In the genomic region with DNA sequence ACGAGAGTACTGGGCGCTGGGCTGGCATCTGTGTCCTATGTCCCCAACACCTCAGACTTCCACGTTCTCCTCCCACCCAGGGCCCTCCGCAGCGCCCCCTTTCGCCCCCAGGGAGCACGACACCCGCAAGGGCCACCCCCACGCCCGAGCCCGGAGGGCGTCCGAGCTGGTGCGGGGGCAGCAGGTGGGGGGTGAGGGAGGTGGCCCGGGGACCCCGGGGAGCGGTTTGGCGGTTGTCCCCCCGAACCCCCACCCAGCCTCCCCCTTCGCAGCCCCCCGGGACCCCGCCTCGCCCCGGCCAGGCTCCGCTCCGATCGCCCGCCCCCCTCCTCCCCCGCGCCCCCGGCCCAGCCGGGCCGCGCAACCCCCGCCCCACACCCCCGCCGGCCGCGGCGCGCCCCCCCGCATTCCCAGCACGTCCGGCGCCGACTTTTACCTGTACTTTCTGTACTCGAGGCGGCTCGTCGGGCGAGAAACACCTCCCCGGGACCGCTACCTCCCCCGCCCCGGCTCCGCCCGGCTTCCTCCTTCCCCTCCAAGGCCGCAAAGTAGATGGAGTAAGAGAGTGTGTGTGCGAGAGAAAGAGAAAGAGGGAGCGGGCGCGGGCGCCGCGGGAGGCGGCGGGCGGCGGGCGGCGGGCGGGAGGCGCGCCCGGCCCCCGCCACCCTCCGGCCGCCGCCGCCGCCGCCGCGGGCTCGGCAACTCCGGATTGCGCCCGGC, we compare ENCODE assay signal across 8 cellular contexts. TPM values are rescaled to one million over a fixed set of nuclear protein-coding genes. Genes with fewer than 3 reads are reported as not detected.
DNase-seq lines count a peak whose midpoint lies in the region; ATAC-seq and TF ChIP-seq lines count a peak whose summit lies in the region.

No MANE protein-coding gene starts in this region.

- H3K36me3 Mint-ChIP-seq in dendritic cell treated with granulocyte-macrophage colony-stimulating factor and Interleukin-4, amounts not matched to agents 40 ng/mL and 50 ng/mL, for 4 days (ENCODE audit: low read depth) = peaks cover 8% of the 10 kb centered on the region

- H3K23ac ChIP-seq in mesendoderm (ENCODE audit: low read length) = no peak overlapping the region

- H3K27ac ChIP-seq in mesendoderm (ENCODE audit: low read depth, low read length) (no peak overlapping the region), thymus (ENCODE audit: low read depth) (peak overlapping the region; percentile 61)

- no peak overlapping the region for H2BK15ac ChIP-seq in mesendoderm (replicated peaks; ENCODE audit: low read depth)

- H3K27ac Mint-ChIP-seq in dendritic cell treated with granulocyte-macrophage colony-stimulating factor and Interleukin-4, amounts not matched to agents 40 ng/mL and 50 ng/mL, for 4 days = peak overlapping the region; percentile 85

- intact Hi-C loops in dendritic cell treated with granulocyte-macrophage colony-stimulating factor and Interleukin-4, amounts not matched to agents 40 ng/mL and 50 ng/mL, for 4 days (cut with micrococcal nuclease) = loop anchor here (5.0 kb wide), 1 partner anchor 261 kb away; a partner anchor contains a TSS

- peaks cover 18% of the 10 kb centered on the region for H3K27me3 Mint-ChIP-seq in dendritic cell treated with granulocyte-macrophage colony-stimulating factor and Interleukin-4, amounts not matched to agents 40 ng/mL and 50 ng/mL, for 4 days

- in situ Hi-C loops in GM13977 (cut with MboI; ENCODE audit: low pct_unique_long_range_greater_than_20kb, low sequenced_read_pairs, unreplicated experiment) = no loop called here

- peak overlapping the region; percentile 99 for H3K4me3 Mint-ChIP-seq in dendritic cell treated with granulocyte-macrophage colony-stimulating factor and Interleukin-4, amounts not matched to agents 40 ng/mL and 50 ng/mL, for 4 days

- H3K4me3 ChIP-seq in mesendoderm (ENCODE audit: low read length) = peak overlapping the region; percentile 33
- peak overlapping the region; percentile 82 for H3K4me3 ChIP-seq in thymus (ENCODE audit: low read length)

- no peak overlapping the region for H2BK120ac ChIP-seq in mesendoderm (ENCODE audit: low read depth, low read length)

- H3K4me2 ChIP-seq in mesendoderm (ENCODE audit: low read length) = no peak overlapping the region

- H4K5ac ChIP-seq in mesendoderm (ENCODE audit: low read length) = no peak overlapping the region

- no peak overlapping the region for H4K8ac ChIP-seq in mesendoderm (ENCODE audit: low read depth, low read length)

- H3K9me3 ChIP-seq in thymus (ENCODE audit: control insufficient read depth) = no peaks in the 10 kb centered on the region

- peak; percentile 75 for DNase-seq in GM13977 (ENCODE audit: low spot score)
- DNase-seq in mesendoderm = peak; percentile 44
- no peak for DNase-seq in NCI-H2227 treated with DMSO at 0.1 percent for 48 hours (lab: John Stamatoyannopoulos, UW)

- H3K36me3 ChIP-seq in mesendoderm (ENCODE audit: control insufficient read depth, insufficient read depth, low read length) = no peaks in the 10 kb centered on the region
- no peaks in the 10 kb centered on the region for H3K36me3 ChIP-seq in thymus (ENCODE audit: control insufficient read depth, insufficient read depth)

- H3K4me1 ChIP-seq in mesendoderm (ENCODE audit: control insufficient read depth, low read depth, low read length) (no peaks in the 10 kb centered on the region), thymus (ENCODE audit: control insufficient read depth, insufficient read depth, low read length) (no peaks in the 10 kb centered on the region)

- H3K9ac ChIP-seq in mesendoderm (ENCODE audit: low read length) = peak overlapping the region; percentile 31

- H3K4ac ChIP-seq in mesendoderm (ENCODE audit: low read depth, low read length) = no peak overlapping the region

- peaks cover 7% of the 10 kb centered on the region for H3K27me3 ChIP-seq in mesendoderm (ENCODE audit: insufficient read depth, low read length, poor library complexity)
- H3K27me3 ChIP-seq in thymus (ENCODE audit: control insufficient read depth, insufficient read depth) = peaks cover 5% of the 10 kb centered on the region

- no peak overlapping the region for H3K56ac ChIP-seq in mesendoderm (ENCODE audit: low read length)

- no peaks in the 10 kb centered on the region for H3K79me2 ChIP-seq in mesendoderm (ENCODE audit: control insufficient read depth, insufficient read depth, low read length)

- peaks cover 23% of the 10 kb centered on the region for H3K4me1 Mint-ChIP-seq in dendritic cell treated with granulocyte-macrophage colony-stimulating factor and Interleukin-4, amounts not matched to agents 40 ng/mL and 50 ng/mL, for 4 days (ENCODE audit: low read depth)

- H2BK5ac ChIP-seq in mesendoderm (ENCODE audit: low read length) = no peak overlapping the region

- peak; percentile 82 for TF ChIP-seq CTCF in GM13977 (IDR thresholded peaks at IDR 0.05; ENCODE audit: extremely low read depth, insufficient read depth, missing control alignments)

- no peaks in the 10 kb centered on the region for H3K79me1 ChIP-seq in mesendoderm (ENCODE audit: low read length)

- peak overlapping the region; percentile 83 for H3K18ac ChIP-seq in mesendoderm (ENCODE audit: low read length)

- ATAC-seq in HG03135 (IDR thresholded peaks at IDR 0.05; ENCODE audit: unreplicated experiment) (peak; percentile 11), HG03097 (IDR thresholded peaks at IDR 0.05; ENCODE audit: low FRiP score, unreplicated experiment) (no peak)
- peak; percentile 15 to 19 for ATAC-seq in activated CD4-positive, CD25-positive, alpha-beta regulatory T cell treated with anti-CD3 and anti-CD28 coated beads, Interleukin-2, amount 50 U/mL, for 24 hours

- no CpG with 5 or more reads among the region's 88 CpGs for WGBS in mesendoderm (ENCODE audit: extremely low coverage, insufficient coverage, low lambda C conversion rate)
- 5% methylated on average over 80 of the region's 88 CpGs for WGBS in thymus

- no peaks in the 10 kb centered on the region for H3K9me3 Mint-ChIP-seq in dendritic cell treated with granulocyte-macrophage colony-stimulating factor and Interleukin-4, amounts not matched to agents 40 ng/mL and 50 ng/mL, for 4 days

- H2AK5ac ChIP-seq in mesendoderm (ENCODE audit: low read length) = no peak overlapping the region

RNA-seq across cellular contexts. Expression of a gene that starts 0.9 kb away (rescaled TPM):
- 1.4 TPM for polyA plus RNA-seq in mesendoderm (2013, experiment 1 of 2)
- polyA plus RNA-seq in mesendoderm (2013, experiment 2 of 2) = 1.2 TPM
- 2.0 TPM for polyA plus RNA-seq in thymus
